Comparison of ENCODE assay signal across 1 cellular context in genomic region chr1:244296447-244296846, GRCh38.
A peak's percentile ranks its signal among the peaks of the same experiment; 100 is the strongest.
TF ChIP-seq lines count a peak whose summit lies in the region.

No MANE protein-coding gene starts in this region.

TF ChIP-seq in K562, 482 proteins besides CTCF, POLR2A, EP300 and RAD21 (continued from another document):
- TF ChIP-seq ZBED1 (IDR thresholded peaks at IDR 0.05) (no peak), ZC3H11A (IDR thresholded peaks at IDR 0.05; ENCODE audit: low read depth, low read length) (no peak), TFE3 (CRISPR knock-in tag; IDR thresholded peaks at IDR 0.05) (peak; percentile 32; the same call in 1 of the 2 replicates), ZBTB26 (CRISPR knock-in tag; IDR thresholded peaks at IDR 0.05) (no peak), HDGF (IDR thresholded peaks at IDR 0.05) (0 out of 2 replicates have a peak, but pooled peaks have one; percentile 62), ZNF384 (IDR thresholded peaks at IDR 0.05; ENCODE audit: low read depth, low read length) (no peak), SRSF7 (optimal IDR thresholded peaks at IDR 0.05; ENCODE audit: low read depth, low read length) (no peak), ZBTB40 (IDR thresholded peaks at IDR 0.05) (peak; percentile 65), ZBTB40 (CRISPR knock-in tag; IDR thresholded peaks at IDR 0.05) (no peak), CEBPG (CRISPR knock-in tag; IDR thresholded peaks at IDR 0.05) (no peak), CEBPG (tag; conservative IDR thresholded peaks at IDR 0.05 in 1 of 2, IDR thresholded peaks at IDR 0.05 in 1 of 2) (peak in 1 of 2 experiments; percentile 7; a peak in 1 of 4 replicates), DPF2 (IDR thresholded peaks at IDR 0.05) (peak; percentile 48; the same call in 1 of the 2 replicates), HIVEP1 (CRISPR knock-in tag; IDR thresholded peaks at IDR 0.05) (no peak), L3MBTL2 (IDR thresholded peaks at IDR 0.05) (peak; percentile 81), C11orf30 (IDR thresholded peaks at IDR 0.05; ENCODE audit: low read depth) (peak; percentile 86), ZNF75A (CRISPR knock-in tag; IDR thresholded peaks at IDR 0.05) (0 out of 2 replicates have a peak, but pooled peaks have one; percentile 2), ZBTB7A (IDR thresholded peaks at IDR 0.05; ENCODE audit: borderline replicate concordance, control insufficient read depth, low read depth, low read length) (no peak)
TF ChIP-seq in K562: peak in this region for 33.
